Comparison of ENCODE assay signal across 1 cellular context in genomic region chr16:57300387-57301125, GRCh38.
TF ChIP-seq lines count a peak whose summit lies in the region.

No MANE protein-coding gene starts in this region.

TF ChIP-seq in HepG2, 621 proteins besides CTCF, POLR2A, EP300 and RAD21 (continued from another document and continues in another):
- TF ChIP-seq, protein P1, sequence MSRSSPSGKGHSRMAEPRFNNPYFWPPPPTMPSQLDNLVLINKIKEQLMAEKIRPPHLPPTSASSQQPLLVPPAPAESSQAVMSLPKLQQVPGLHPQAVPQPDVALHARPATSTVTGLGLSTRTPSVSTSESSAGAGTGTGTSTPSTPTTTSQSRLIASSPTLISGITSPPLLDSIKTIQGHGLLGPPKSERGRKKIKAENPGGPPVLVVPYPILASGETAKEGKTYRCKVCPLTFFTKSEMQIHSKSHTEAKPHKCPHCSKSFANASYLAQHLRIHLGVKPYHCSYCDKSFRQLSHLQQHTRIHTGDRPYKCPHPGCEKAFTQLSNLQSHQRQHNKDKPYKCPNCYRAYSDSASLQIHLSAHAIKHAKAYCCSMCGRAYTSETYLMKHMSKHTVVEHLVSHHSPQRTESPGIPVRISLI (CRISPR knock-in tag; IDR thresholded peaks at IDR 0.05; ENCODE audit: borderline replicate concordance): peak; percentile 77
- TF ChIP-seq SMAD1 (CRISPR knock-in tag; IDR thresholded peaks at IDR 0.05; ENCODE audit: borderline replicate concordance, low read depth): peak; percentile 92
- TF ChIP-seq SMARCE1 (IDR thresholded peaks at IDR 0.05; ENCODE audit: borderline replicate concordance): no peak
- TF ChIP-seq NFKB2 (CRISPR knock-in tag; IDR thresholded peaks at IDR 0.05; ENCODE audit: borderline replicate concordance): peak; percentile 77; the same call in 1 of the 2 replicates
- no peak for TF ChIP-seq MZF1 (CRISPR knock-in tag; IDR thresholded peaks at IDR 0.05; ENCODE audit: borderline replicate concordance)
- TF ChIP-seq GPBP1L1 (CRISPR knock-in tag; IDR thresholded peaks at IDR 0.05): no peak
- TF ChIP-seq RBFOX2 (IDR thresholded peaks at IDR 0.05; ENCODE audit: low read depth, low read length): no peak
- peak; percentile 74 for TF ChIP-seq GABPB1 (CRISPR knock-in tag; IDR thresholded peaks at IDR 0.05)
- TF ChIP-seq ZNF383 (CRISPR knock-in tag; IDR thresholded peaks at IDR 0.05; ENCODE audit: borderline replicate concordance): no peak; the same call in none of the 2 replicates
- no peak for TF ChIP-seq ISX (CRISPR knock-in tag; conservative IDR thresholded peaks at IDR 0.05)
- TF ChIP-seq, protein P2, sequence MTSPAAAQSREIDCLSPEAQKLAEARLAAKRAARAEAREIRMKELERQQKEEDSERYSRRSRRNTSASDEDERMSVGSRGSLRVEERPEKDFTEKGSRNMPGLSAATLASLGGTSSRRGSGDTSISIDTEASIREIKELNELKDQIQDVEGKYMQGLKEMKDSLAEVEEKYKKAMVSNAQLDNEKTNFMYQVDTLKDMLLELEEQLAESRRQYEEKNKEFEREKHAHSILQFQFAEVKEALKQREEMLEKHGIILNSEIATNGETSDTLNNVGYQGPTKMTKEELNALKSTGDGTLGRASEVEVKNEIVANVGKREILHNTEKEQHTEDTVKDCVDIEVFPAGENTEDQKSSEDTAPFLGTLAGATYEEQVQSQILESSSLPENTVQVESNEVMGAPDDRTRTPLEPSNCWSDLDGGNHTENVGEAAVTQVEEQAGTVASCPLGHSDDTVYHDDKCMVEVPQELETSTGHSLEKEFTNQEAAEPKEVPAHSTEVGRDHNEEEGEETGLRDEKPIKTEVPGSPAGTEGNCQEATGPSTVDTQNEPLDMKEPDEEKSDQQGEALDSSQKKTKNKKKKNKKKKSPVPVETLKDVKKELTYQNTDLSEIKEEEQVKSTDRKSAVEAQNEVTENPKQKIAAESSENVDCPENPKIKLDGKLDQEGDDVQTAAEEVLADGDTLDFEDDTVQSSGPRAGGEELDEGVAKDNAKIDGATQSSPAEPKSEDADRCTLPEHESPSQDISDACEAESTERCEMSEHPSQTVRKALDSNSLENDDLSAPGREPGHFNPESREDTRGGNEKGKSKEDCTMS (CRISPR knock-in tag; conservative IDR thresholded peaks at IDR 0.05): no peak; the same call in 1 of the 2 replicates
- no peak for TF ChIP-seq ZBTB7B (CRISPR knock-in tag; IDR thresholded peaks at IDR 0.05)
- TF ChIP-seq KDM4B (CRISPR knock-in tag; IDR thresholded peaks at IDR 0.05): peak; percentile 73; the same call in 1 of the 2 replicates
- TF ChIP-seq ZGPAT (CRISPR knock-in tag; IDR thresholded peaks at IDR 0.05): peak; percentile 95
- no peak for TF ChIP-seq ZNF224 (CRISPR knock-in tag; IDR thresholded peaks at IDR 0.05)
- TF ChIP-seq ATAD3A (CRISPR knock-in tag; IDR thresholded peaks at IDR 0.05): no peak
- no peak for TF ChIP-seq ZSCAN12 (CRISPR knock-in tag; IDR thresholded peaks at IDR 0.05)
- TF ChIP-seq ZNF546 (CRISPR knock-in tag; conservative IDR thresholded peaks at IDR 0.05): no peak
- peak; percentile 98 for TF ChIP-seq REPIN1 (CRISPR knock-in tag; IDR thresholded peaks at IDR 0.05; ENCODE audit: borderline replicate concordance, low read depth)
- 0 out of 2 replicates have a peak, but pooled peaks have one; percentile 5 for TF ChIP-seq ZFY (CRISPR knock-in tag; IDR thresholded peaks at IDR 0.05)
- TF ChIP-seq SP2 (CRISPR knock-in tag; IDR thresholded peaks at IDR 0.05): no peak; the same call in 1 of the 2 replicates
- no peak for TF ChIP-seq SATB2 (CRISPR knock-in tag; IDR thresholded peaks at IDR 0.05)
- no peak; the same call in 1 of the 2 replicates for TF ChIP-seq ZNF720 (CRISPR knock-in tag; IDR thresholded peaks at IDR 0.05)
- peak; percentile 10; the same call in 1 of the 2 replicates for TF ChIP-seq HNF4A (CRISPR knock-in tag; IDR thresholded peaks at IDR 0.05)
- no peak; the same call in 1 of the 2 replicates for TF ChIP-seq ISL2 (CRISPR knock-in tag; IDR thresholded peaks at IDR 0.05)
- peak; percentile 97; the same call in 1 of the 2 replicates for TF ChIP-seq TBP (CRISPR knock-in tag; IDR thresholded peaks at IDR 0.05)
- TF ChIP-seq CHCHD3 (CRISPR knock-in tag; IDR thresholded peaks at IDR 0.05): no peak
- TF ChIP-seq IKZF4 (CRISPR knock-in tag; IDR thresholded peaks at IDR 0.05; ENCODE audit: borderline replicate concordance, low read depth, not compliant biosample characterization): no peak
- TF ChIP-seq ZNF644 (CRISPR knock-in tag; IDR thresholded peaks at IDR 0.05; ENCODE audit: low read depth): 0 out of 2 replicates have a peak, but pooled peaks have one; percentile 54
- peak; percentile 97 for TF ChIP-seq ZFP1 (CRISPR knock-in tag; IDR thresholded peaks at IDR 0.05)
- TF ChIP-seq NCOA2 (CRISPR knock-in tag; IDR thresholded peaks at IDR 0.05): peak; percentile 71
- no peak for TF ChIP-seq ZNF850 (CRISPR knock-in tag; conservative IDR thresholded peaks at IDR 0.05)
- TF ChIP-seq ZNF251 (CRISPR knock-in tag; IDR thresholded peaks at IDR 0.05): peak; percentile 82; the same call in 1 of the 2 replicates
- no peak for TF ChIP-seq ONECUT2 (CRISPR knock-in tag; IDR thresholded peaks at IDR 0.05)
- TF ChIP-seq ZNF776 (CRISPR knock-in tag; IDR thresholded peaks at IDR 0.05): no peak; the same call in 1 of the 2 replicates
- no peak for TF ChIP-seq MEIS2 (CRISPR knock-in tag; IDR thresholded peaks at IDR 0.05)
- TF ChIP-seq LBX2 (CRISPR knock-in tag; IDR thresholded peaks at IDR 0.05; ENCODE audit: borderline replicate concordance): no peak
- TF ChIP-seq, protein P3, sequence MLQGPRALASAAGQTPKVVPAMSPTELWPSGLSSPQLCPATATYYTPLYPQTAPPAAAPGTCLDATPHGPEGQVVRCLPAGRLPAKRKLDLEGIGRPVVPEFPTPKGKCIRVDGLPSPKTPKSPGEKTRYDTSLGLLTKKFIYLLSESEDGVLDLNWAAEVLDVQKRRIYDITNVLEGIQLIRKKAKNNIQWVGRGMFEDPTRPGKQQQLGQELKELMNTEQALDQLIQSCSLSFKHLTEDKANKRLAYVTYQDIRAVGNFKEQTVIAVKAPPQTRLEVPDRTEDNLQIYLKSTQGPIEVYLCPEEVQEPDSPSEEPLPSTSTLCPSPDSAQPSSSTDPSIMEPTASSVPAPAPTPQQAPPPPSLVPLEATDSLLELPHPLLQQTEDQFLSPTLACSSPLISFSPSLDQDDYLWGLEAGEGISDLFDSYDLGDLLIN (CRISPR knock-in tag; IDR thresholded peaks at IDR 0.05; ENCODE audit: borderline replicate concordance): no peak
- TF ChIP-seq ZNF788 (CRISPR knock-in tag; IDR thresholded peaks at IDR 0.05; ENCODE audit: borderline replicate concordance): peak; percentile 99
- TF ChIP-seq MAX (IDR thresholded peaks at IDR 0.05): peak; percentile 71
- TF ChIP-seq, protein P4, sequence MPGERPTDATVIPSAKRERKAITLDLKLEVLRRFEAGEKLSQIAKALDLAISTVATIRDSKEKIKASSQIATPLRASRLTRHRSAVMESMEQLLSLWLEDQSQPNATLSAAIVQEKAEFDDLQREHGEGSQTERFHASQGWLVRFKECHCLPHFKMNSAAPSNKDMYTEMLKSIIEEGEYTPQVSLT (CRISPR knock-in tag; IDR thresholded peaks at IDR 0.05; ENCODE audit: borderline replicate concordance, low read depth): no peak
- no peak for TF ChIP-seq SRSF9 (IDR thresholded peaks at IDR 0.05; ENCODE audit: borderline replicate concordance, insufficient read depth, low read depth, low read length, poor library complexity, severe bottlenecking)
- peak; percentile 35; the same call in 1 of the 2 replicates for TF ChIP-seq ZNF235 (CRISPR knock-in tag; IDR thresholded peaks at IDR 0.05; ENCODE audit: borderline replicate concordance)
- TF ChIP-seq POLR2G (IDR thresholded peaks at IDR 0.05; ENCODE audit: low read depth, low read length): no peak
- no peak for TF ChIP-seq SETDB1 (CRISPR knock-in tag; IDR thresholded peaks at IDR 0.05; ENCODE audit: borderline replicate concordance)
- TF ChIP-seq AGO1 (IDR thresholded peaks at IDR 0.05; ENCODE audit: low read depth, low read length, poor library complexity, severe bottlenecking): peak; percentile 48
- TF ChIP-seq JDP2 (CRISPR knock-in tag; IDR thresholded peaks at IDR 0.05; ENCODE audit: borderline replicate concordance): no peak
- 0 out of 2 replicates have a peak, but pooled peaks have one; percentile 56 for TF ChIP-seq DZIP1 (CRISPR knock-in tag; IDR thresholded peaks at IDR 0.05)
- peak; percentile 36 for TF ChIP-seq ZNF883 (CRISPR knock-in tag; IDR thresholded peaks at IDR 0.05; ENCODE audit: not compliant biosample characterization)
- TF ChIP-seq ZBTB49 (CRISPR knock-in tag; IDR thresholded peaks at IDR 0.05; ENCODE audit: borderline replicate concordance): peak; percentile 75; the same call in 1 of the 2 replicates
- TF ChIP-seq, protein P5, sequence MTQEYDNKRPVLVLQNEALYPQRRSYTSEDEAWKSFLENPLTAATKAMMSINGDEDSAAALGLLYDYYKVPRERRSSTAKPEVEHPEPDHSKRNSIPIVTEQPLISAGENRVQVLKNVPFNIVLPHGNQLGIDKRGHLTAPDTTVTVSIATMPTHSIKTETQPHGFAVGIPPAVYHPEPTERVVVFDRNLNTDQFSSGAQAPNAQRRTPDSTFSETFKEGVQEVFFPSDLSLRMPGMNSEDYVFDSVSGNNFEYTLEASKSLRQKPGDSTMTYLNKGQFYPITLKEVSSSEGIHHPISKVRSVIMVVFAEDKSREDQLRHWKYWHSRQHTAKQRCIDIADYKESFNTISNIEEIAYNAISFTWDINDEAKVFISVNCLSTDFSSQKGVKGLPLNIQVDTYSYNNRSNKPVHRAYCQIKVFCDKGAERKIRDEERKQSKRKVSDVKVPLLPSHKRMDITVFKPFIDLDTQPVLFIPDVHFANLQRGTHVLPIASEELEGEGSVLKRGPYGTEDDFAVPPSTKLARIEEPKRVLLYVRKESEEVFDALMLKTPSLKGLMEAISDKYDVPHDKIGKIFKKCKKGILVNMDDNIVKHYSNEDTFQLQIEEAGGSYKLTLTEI (CRISPR knock-in tag; conservative IDR thresholded peaks at IDR 0.05): no peak
- TF ChIP-seq ZNF225 (CRISPR knock-in tag; IDR thresholded peaks at IDR 0.05): peak; percentile 88
